ENCODE assay signal across 15 cellular contexts in the genomic region with DNA sequence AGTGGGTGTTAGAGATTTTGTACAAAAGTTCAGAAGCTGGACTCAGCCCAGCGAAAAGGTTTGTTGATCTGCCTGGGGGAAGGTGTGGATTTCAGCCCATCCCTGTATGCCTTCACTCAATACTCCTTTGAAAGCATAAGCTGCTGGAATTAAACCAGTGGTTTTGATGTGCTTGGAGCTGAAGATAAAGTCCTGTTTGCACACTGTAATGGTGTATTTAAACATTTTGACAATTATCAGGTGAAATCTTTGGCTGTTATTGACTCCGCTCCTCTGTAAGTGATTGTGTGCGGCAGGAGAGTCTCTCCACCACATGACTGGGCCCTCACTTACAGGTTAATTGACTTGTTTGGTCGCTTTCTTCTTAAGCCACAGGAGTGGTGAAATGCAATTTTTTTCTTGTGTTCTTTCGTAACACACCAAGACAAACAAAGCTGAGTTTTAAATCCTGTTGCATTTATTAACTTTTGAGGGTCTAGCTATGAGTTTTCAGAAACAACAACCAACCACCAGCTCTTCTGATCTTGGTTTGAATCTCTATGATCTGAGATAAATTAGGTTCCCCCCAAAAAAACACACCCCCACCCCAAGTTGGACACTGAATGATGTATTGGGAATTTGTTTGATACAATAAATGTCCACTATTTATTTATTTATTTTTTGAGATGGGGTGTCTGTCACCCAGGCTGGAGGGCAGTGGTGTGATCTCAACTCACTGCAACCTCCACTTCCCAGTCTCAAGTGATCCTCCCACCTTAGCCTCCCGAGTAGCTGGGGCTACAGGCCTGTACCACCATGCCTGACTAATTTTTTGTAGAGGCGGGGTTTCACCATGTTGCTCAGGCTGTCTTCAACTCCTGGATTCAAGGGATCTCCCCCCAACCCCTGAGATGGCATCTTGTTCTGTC. TPM values are rescaled to one million over a fixed set of nuclear protein-coding genes. Genes with fewer than 3 reads are reported as not detected.
A peak's percentile ranks its signal among the peaks of the same experiment; 100 is the strongest.
DNase-seq lines count a peak whose midpoint lies in the region; FAIRE-seq and TF ChIP-seq lines count a peak whose summit lies in the region.
"Had no signal": no experiment of that assay in that cellular context is flagged by ENCODE, and none has a peak within 500 bp of the region (broad histone marks: within the 10 kb centered on the region; RNA-seq: fewer than 3 reads in every experiment).

No MANE protein-coding gene starts in this region.

- H3K9me2 ChIP-seq in Loucy (replicated peaks; ENCODE audit: low read depth, low read length) (no peaks in the 10 kb centered on the region), MM.1S (replicated peaks; ENCODE audit: insufficient read depth, low read length) (no peaks in the 10 kb centered on the region)

- TF ChIP-seq RAD21 in liver (IDR thresholded peaks at IDR 0.05) = no peak

- peaks cover 12% of the 10 kb centered on the region for H3K36me3 Mint-ChIP-seq in Calu3 (ENCODE audit: insufficient read depth, unreplicated experiment)
- no peaks in the 10 kb centered on the region for H3K36me3 Mint-ChIP-seq in astrocyte (ENCODE audit: low read depth, unreplicated experiment)

- H3K4me1 ChIP-seq in Loucy (ENCODE audit: insufficient read depth, low read length, poor library complexity, severe bottlenecking) (no peaks in the 10 kb centered on the region), astrocyte (ENCODE audit: insufficient read depth, low read length) (peaks cover 3% of the 10 kb centered on the region), liver (ENCODE audit: control insufficient read depth in 4 of 4, insufficient read depth in 4 of 4, low read length in 3 of 4) (peaks cover 0 to 23% (median 12%) of the 10 kb centered on the region in 4 donors), MM.1S (ENCODE audit: low read length) (peaks cover 15% of the 10 kb centered on the region), left ventricle myocardium inferior (no peaks in the 10 kb centered on the region)
- H3K4me1 ChIP-seq: Peyer's patch, sigmoid colon had no signal

- H3K4me1 Mint-ChIP-seq in Calu3 (ENCODE audit: low read depth, unreplicated experiment) = peaks cover 52% of the 10 kb centered on the region
- H3K4me1 Mint-ChIP-seq in astrocyte (ENCODE audit: low read depth, unreplicated experiment) = peaks cover 21% of the 10 kb centered on the region

- 62% methylated on average over 7 of the region's 7 CpGs for WGBS in liver

- H4K20me1 ChIP-seq in Loucy (ENCODE audit: insufficient read depth, low read length, poor library complexity, severe bottlenecking) (no peaks in the 10 kb centered on the region), astrocyte (ENCODE audit: insufficient read depth, low read length) (no peaks in the 10 kb centered on the region), MM.1S (ENCODE audit: insufficient read depth, low read length) (no peaks in the 10 kb centered on the region)
- H4K20me1 ChIP-seq: BLaER1 had no signal

- H3K9ac ChIP-seq in Loucy (ENCODE audit: low read depth, low read length, poor library complexity, severe bottlenecking) (no peak overlapping the region), astrocyte (ENCODE audit: low read length) (no peak overlapping the region), liver (ENCODE audit: low read depth in 1 of 2, low read length in 2 of 2) (peak overlapping the region in 1 of 2 donors; percentile 19), MM.1S (ENCODE audit: low read length) (no peak overlapping the region)
- H3K9ac ChIP-seq: BLaER1 had no signal

- H2AFZ ChIP-seq in Loucy (ENCODE audit: low read length) (0 out of 2 replicates have a peak overlapping the region, but pooled peaks have one; percentile 49), astrocyte (ENCODE audit: low read depth, low read length) (no peak overlapping the region), MM.1S (ENCODE audit: low read length) (no peak overlapping the region)

- TF ChIP-seq CTCF in Calu3 (IDR thresholded peaks at IDR 0.05; ENCODE audit: unreplicated experiment) (no peak), Loucy (conservative IDR thresholded peaks at IDR 0.05; ENCODE audit: low read length) (no peak), astrocyte (IDR thresholded peaks at IDR 0.05; ENCODE audit: insufficient read depth, low read depth, low read length) (no peak), liver (IDR thresholded peaks at IDR 0.05; ENCODE audit: low read depth, low read length, missing input control) (no peak), MM.1S (IDR thresholded peaks at IDR 0.05; ENCODE audit: low read length) (no peak), left ventricle myocardium inferior (IDR thresholded peaks at IDR 0.05; ENCODE audit: borderline replicate concordance) (no peak)

- H3F3A ChIP-seq in Loucy (ENCODE audit: low read depth) = no peaks in the 10 kb centered on the region
- H3F3A ChIP-seq in MM.1S (ENCODE audit: insufficient read depth, low read length) = peaks cover 9% of the 10 kb centered on the region; the same call in 1 of the 2 replicates

- DNase-seq in Calu3 (peak; percentile 54), astrocyte (ENCODE audit: low read depth) (no peak), MM.1S (no peak), left ventricle myocardium inferior (no peak), NCI-H2227 (lab: John Stamatoyannopoulos, UW; ENCODE audit: unreplicated experiment) (no peak)
- no peak for DNase-seq in activated CD8-positive, alpha-beta memory T cell treated with anti-CD3 and anti-CD28 coated beads, Interleukin-2, amount 50 U/mL, for 48 hours
- DNase-seq: activated CD4-positive, alpha-beta memory T cell treated with anti-CD3 and anti-CD28 coated beads, Interleukin-2, amount 10 ng/mL, durations not matched to agents 7 days and 5 days; NCI-H187 treated with DMSO at 0.1 percent for 48 hours; Peyer's patch; sigmoid colon; T-helper 2 cell had no signal

- intact Hi-C loops in Calu3 (cut with micrococcal nuclease; ENCODE audit: unreplicated experiment) (loop anchor here (5.0 kb wide), 1 partner anchor 37 kb away; no protein-coding TSS in a partner anchor), left ventricle myocardium inferior (cut with micrococcal nuclease) (no loop called here)

- H3K27me3 ChIP-seq in Loucy (ENCODE audit: insufficient read depth, low read length, poor library complexity, severe bottlenecking) = no peaks in the 10 kb centered on the region
- no peaks in the 10 kb centered on the region for H3K27me3 ChIP-seq in astrocyte (ENCODE audit: insufficient read depth, low read length)
- no peaks in the 10 kb centered on the region for H3K27me3 ChIP-seq in liver (ENCODE audit: control insufficient read depth in 4 of 4, insufficient read depth in 4 of 4, low read length in 3 of 4)
- no peaks in the 10 kb centered on the region for H3K27me3 ChIP-seq in MM.1S (replicated peaks; ENCODE audit: insufficient read depth, low read length)
- no peaks in the 10 kb centered on the region for H3K27me3 ChIP-seq in left ventricle myocardium inferior (ENCODE audit: low read depth)
- H3K27me3 ChIP-seq: BLaER1, Peyer's patch, sigmoid colon had no signal

- H3K27me3 Mint-ChIP-seq in Calu3 (ENCODE audit: unreplicated experiment) (no peaks in the 10 kb centered on the region), astrocyte (ENCODE audit: low read depth, unreplicated experiment) (no peaks in the 10 kb centered on the region)
- H3K27me3 Mint-ChIP-seq: activated CD4-positive, alpha-beta memory T cell treated with anti-CD3 and anti-CD28 coated beads, Interleukin-2, amount 10 ng/mL, durations not matched to agents 7 days and 5 days had no signal

- no TSS peak for BruUV-seq in Calu3 (replicated peaks; lab: Mats Ljungman, UMichigan)

- no peak overlapping the region for H3K4me3 ChIP-seq in Loucy (ENCODE audit: low read length, poor library complexity, severe bottlenecking)
- no peak overlapping the region for H3K4me3 ChIP-seq in astrocyte (ENCODE audit: insufficient read depth, low read depth, low read length)
- H3K4me3 ChIP-seq in liver (ENCODE audit: low read depth in 1 of 3, low read length in 3 of 3) = no peak overlapping the region
- H3K4me3 ChIP-seq in MM.1S (ENCODE audit: low read length) = no peak overlapping the region
- no peak overlapping the region for H3K4me3 ChIP-seq in left ventricle myocardium inferior
- H3K4me3 ChIP-seq: BLaER1, Peyer's patch, sigmoid colon had no signal

- H3K4me3 Mint-ChIP-seq in Calu3 (ENCODE audit: low read depth, unreplicated experiment) (no peak overlapping the region), astrocyte (ENCODE audit: unreplicated experiment) (no peak overlapping the region)
- H3K4me3 Mint-ChIP-seq: activated CD4-positive, alpha-beta memory T cell treated with anti-CD3 and anti-CD28 coated beads, Interleukin-2, amount 10 ng/mL, durations not matched to agents 7 days and 5 days had no signal

- H3K4me2 ChIP-seq in Loucy (ENCODE audit: low read depth, low read length, poor library complexity, severe bottlenecking) = no peak overlapping the region
- no peak overlapping the region for H3K4me2 ChIP-seq in astrocyte (ENCODE audit: low read length)
- H3K4me2 ChIP-seq in MM.1S (ENCODE audit: low read depth, low read length) = no peak overlapping the region
- H3K4me2 ChIP-seq: BLaER1 had no signal

- no peak for FAIRE-seq in astrocyte (lab: Jason Lieb, UNC)
- FAIRE-seq: HTR-8/SVneo had no signal

- CTCF ChIA-PET in Calu3 (lab: Charles Lee) = interaction anchor here (0.5 to 2.3 kb wide), 14 partner anchors 9 to 164 kb away, joined by 3 to 12 read pairs (median 4); a partner anchor contains a TSS

- no peak overlapping the region for H3K27ac ChIP-seq in astrocyte (ENCODE audit: low read depth, low read length)
- H3K27ac ChIP-seq in liver (ENCODE audit: low read depth in 1 of 2, low read length in 2 of 2) = peak overlapping the region in 1 of 2 donors; percentile 3
- H3K27ac ChIP-seq in MM.1S (ENCODE audit: low read length) = no peak overlapping the region
- no peak overlapping the region for H3K27ac ChIP-seq in left ventricle myocardium inferior (replicated peaks)
- H3K27ac ChIP-seq: BLaER1, Peyer's patch, sigmoid colon had no signal

- H3K79me2 ChIP-seq in Loucy (ENCODE audit: insufficient read depth, low read length) = no peaks in the 10 kb centered on the region
- H3K79me2 ChIP-seq in astrocyte (ENCODE audit: insufficient read depth, low read length) = no peaks in the 10 kb centered on the region
- H3K79me2 ChIP-seq in MM.1S (ENCODE audit: low read length) = no peaks in the 10 kb centered on the region

- H3K9me3 Mint-ChIP-seq in Calu3 (ENCODE audit: low read depth, unreplicated experiment) (peaks cover 2% of the 10 kb centered on the region), astrocyte (ENCODE audit: unreplicated experiment) (peaks cover 6% of the 10 kb centered on the region)
- H3K9me3 Mint-ChIP-seq: activated CD4-positive, alpha-beta memory T cell treated with anti-CD3 and anti-CD28 coated beads, Interleukin-2, amount 10 ng/mL, durations not matched to agents 7 days and 5 days had no signal

- H3K9me3 ChIP-seq in Loucy (ENCODE audit: insufficient read depth, low read depth, low read length) = no peaks in the 10 kb centered on the region
- H3K9me3 ChIP-seq in astrocyte (ENCODE audit: insufficient read depth, low read depth, low read length) = peaks cover 5% of the 10 kb centered on the region
- no peaks in the 10 kb centered on the region for H3K9me3 ChIP-seq in liver (ENCODE audit: control insufficient read depth in 4 of 4, low read length in 3 of 4)
- no peaks in the 10 kb centered on the region for H3K9me3 ChIP-seq in MM.1S (replicated peaks; ENCODE audit: insufficient read depth, low read length)
- no peaks in the 10 kb centered on the region for H3K9me3 ChIP-seq in left ventricle myocardium inferior (replicated peaks)
- H3K9me3 ChIP-seq: BLaER1, Peyer's patch, sigmoid colon had no signal

- H3K27ac Mint-ChIP-seq in Calu3 (ENCODE audit: unreplicated experiment) = peak overlapping the region; percentile 15
- peak overlapping the region; percentile 41 for H3K27ac Mint-ChIP-seq in astrocyte (ENCODE audit: unreplicated experiment)
- H3K27ac Mint-ChIP-seq: activated CD4-positive, alpha-beta memory T cell treated with anti-CD3 and anti-CD28 coated beads, Interleukin-2, amount 10 ng/mL, durations not matched to agents 7 days and 5 days had no signal

- H3K36me3 ChIP-seq in Loucy (ENCODE audit: insufficient read depth, low read length) (no peaks in the 10 kb centered on the region), astrocyte (ENCODE audit: insufficient read depth, low read length) (no peaks in the 10 kb centered on the region), liver (ENCODE audit: control insufficient read depth in 4 of 4, insufficient read depth in 3 of 4, low read depth in 1 of 4, low read length in 3 of 4) (no peaks in the 10 kb centered on the region), MM.1S (replicated peaks; ENCODE audit: insufficient read depth, low read length) (no peaks in the 10 kb centered on the region), left ventricle myocardium inferior (no peaks in the 10 kb centered on the region)
- H3K36me3 ChIP-seq: BLaER1, Peyer's patch, sigmoid colon had no signal

RNA-seq across cellular contexts. Expression of a gene that starts 46.3 kb away (rescaled TPM):
- total RNA-seq in Calu3 (2022) (60.3 and 63.8 TPM in 2 replicates), astrocyte (30.5 and 31.0 TPM in 2 replicates), liver (10 to 100 TPM; 12.6 to 18.2 TPM), left ventricle myocardium inferior (23.8 TPM)
- 1 to 10 TPM; 3.8 to 5.2 TPM for polyA plus RNA-seq in liver
